In genomic region chr1:1274299-1274930, GRCh38 we compare ENCODE assay signal across 6 cellular contexts. TPM values are rescaled to one million over a fixed set of nuclear protein-coding genes. Genes with fewer than 3 reads are reported as not detected.
DNase-seq lines count a peak whose midpoint lies in the region; ATAC-seq and TF ChIP-seq lines count a peak whose summit lies in the region.

No MANE protein-coding gene starts in this region.

- H3K36me3 ChIP-seq in smooth muscle cell (ENCODE audit: low read depth), result no peaks in the 10 kb centered on the region

- H4K20me1 ChIP-seq in smooth muscle cell (ENCODE audit: low read depth), result peaks cover 38% of the 10 kb centered on the region

- 51% methylated on average over 15 of the region's 31 CpGs for WGBS in smooth muscle cell (ENCODE audit: low lambda C conversion rate)

- peak overlapping the region; percentile 98 for H3K4me2 ChIP-seq in smooth muscle cell

- no peaks in the 10 kb centered on the region for H3K9me3 ChIP-seq in smooth muscle cell (replicated peaks; ENCODE audit: low read depth)

- no peak for DNase-seq in Jurkat, Clone E6-1 (ENCODE audit: low read depth, low spot score)
- DNase-seq in epithelial cell of proximal tubule (ENCODE audit: low read depth) (no peak), smooth muscle cell (lab: John Stamatoyannopoulos, UW; ENCODE audit: unreplicated experiment) (no peak), NCI-H2227 treated with DMSO at 0.1 percent for 48 hours (lab: John Stamatoyannopoulos, UW) (no peak), kidney glomerular epithelial cell (lab: John Stamatoyannopoulos, UW) (no peak)

- H2AFZ ChIP-seq in smooth muscle cell (ENCODE audit: low read depth), result peak overlapping the region; percentile 75

- TF ChIP-seq CTCF in epithelial cell of proximal tubule (conservative IDR thresholded peaks at IDR 0.05; ENCODE audit: low read depth, low read length) (no peak), smooth muscle cell (IDR thresholded peaks at IDR 0.05; ENCODE audit: borderline replicate concordance, insufficient read depth, poor library complexity, severe bottlenecking) (no peak)

- peaks cover 40% of the 10 kb centered on the region for H3K79me2 ChIP-seq in smooth muscle cell (ENCODE audit: low read depth)

- H3F3A ChIP-seq in smooth muscle cell (ENCODE audit: low read depth), result no peaks in the 10 kb centered on the region

- H3K27ac ChIP-seq in smooth muscle cell (ENCODE audit: low read depth), result no peak overlapping the region

- no peak for ATAC-seq in GM18502 (IDR thresholded peaks at IDR 0.05; ENCODE audit: poor library complexity, unreplicated experiment)

- peaks cover 18% of the 10 kb centered on the region for H3K4me1 ChIP-seq in smooth muscle cell (ENCODE audit: low read depth)

- H3K27me3 ChIP-seq in smooth muscle cell (ENCODE audit: low read depth), result no peaks in the 10 kb centered on the region

- peak overlapping the region; percentile 97 for H3K9ac ChIP-seq in smooth muscle cell (ENCODE audit: low read depth)

- H3K4me3 ChIP-seq in Jurkat, Clone E6-1 (ENCODE audit: low read length), result peak overlapping the region; percentile 64
- peak overlapping the region; percentile 73 for H3K4me3 ChIP-seq in epithelial cell of proximal tubule (ENCODE audit: low read depth, low read length)
- peak overlapping the region; percentile 85 for H3K4me3 ChIP-seq in smooth muscle cell

RNA-seq across cellular contexts. Expression of gene UBE2J2, which starts 0.8 kb away (rescaled TPM):
- 54.5 TPM for polyA plus RNA-seq in Jurkat, Clone E6-1 (2012; ENCODE audit: insufficient read depth, insufficient read length)
- total RNA-seq in epithelial cell of proximal tubule (49.3 and 84.1 TPM in 2 replicates), smooth muscle cell (20.5 and 30.2 TPM in 2 replicates)
- 72.9 and 84.0 TPM in 2 replicates for polyA plus RNA-seq in smooth muscle cell

RNA-seq across cellular contexts. Expression of gene SCNN1D, which starts 5.8 kb away (rescaled TPM):
- polyA plus RNA-seq in Jurkat, Clone E6-1 (2012; ENCODE audit: insufficient read depth, insufficient read length), result 11.9 TPM
- 0.14 and 1.5 TPM in 2 replicates for total RNA-seq in epithelial cell of proximal tubule
- total RNA-seq in smooth muscle cell, result 2.0 and 6.7 TPM in 2 replicates
- 5.0 and 6.9 TPM in 2 replicates for polyA plus RNA-seq in smooth muscle cell

RNA-seq across cellular contexts. Expression of gene C1QTNF12, which starts 27.9 kb away (rescaled TPM):
- polyA plus RNA-seq in Jurkat, Clone E6-1 (2012; ENCODE audit: insufficient read depth, insufficient read length), result not detected
- total RNA-seq in epithelial cell of proximal tubule (1.7 and 5.1 TPM in 2 replicates), smooth muscle cell (1.8 and 1.9 TPM in 2 replicates)
- polyA plus RNA-seq in smooth muscle cell, result 5.4 and 12.3 TPM in 2 replicates

RNA-seq across cellular contexts. Expression of gene ACAP3, which starts 33.3 kb away (rescaled TPM):
- 66.3 TPM for polyA plus RNA-seq in Jurkat, Clone E6-1 (2012; ENCODE audit: insufficient read depth, insufficient read length)
- total RNA-seq in epithelial cell of proximal tubule, result 21.8 and 29.1 TPM in 2 replicates
- 29.9 and 33.7 TPM in 2 replicates for total RNA-seq in smooth muscle cell
- polyA plus RNA-seq in smooth muscle cell, result 63.9 and 72.6 TPM in 2 replicates

RNA-seq across cellular contexts. Expression of gene PUSL1, which starts 34.0 kb away (rescaled TPM):
- 21.7 TPM for polyA plus RNA-seq in Jurkat, Clone E6-1 (2012; ENCODE audit: insufficient read depth, insufficient read length)
- total RNA-seq in epithelial cell of proximal tubule, result 46.5 and 92.7 TPM in 2 replicates
- 16.7 and 23.6 TPM in 2 replicates for total RNA-seq in smooth muscle cell
- polyA plus RNA-seq in smooth muscle cell, result 31.4 and 34.1 TPM in 2 replicates
